Comparison of ENCODE assay signal across 8 cellular contexts in the genomic region with DNA sequence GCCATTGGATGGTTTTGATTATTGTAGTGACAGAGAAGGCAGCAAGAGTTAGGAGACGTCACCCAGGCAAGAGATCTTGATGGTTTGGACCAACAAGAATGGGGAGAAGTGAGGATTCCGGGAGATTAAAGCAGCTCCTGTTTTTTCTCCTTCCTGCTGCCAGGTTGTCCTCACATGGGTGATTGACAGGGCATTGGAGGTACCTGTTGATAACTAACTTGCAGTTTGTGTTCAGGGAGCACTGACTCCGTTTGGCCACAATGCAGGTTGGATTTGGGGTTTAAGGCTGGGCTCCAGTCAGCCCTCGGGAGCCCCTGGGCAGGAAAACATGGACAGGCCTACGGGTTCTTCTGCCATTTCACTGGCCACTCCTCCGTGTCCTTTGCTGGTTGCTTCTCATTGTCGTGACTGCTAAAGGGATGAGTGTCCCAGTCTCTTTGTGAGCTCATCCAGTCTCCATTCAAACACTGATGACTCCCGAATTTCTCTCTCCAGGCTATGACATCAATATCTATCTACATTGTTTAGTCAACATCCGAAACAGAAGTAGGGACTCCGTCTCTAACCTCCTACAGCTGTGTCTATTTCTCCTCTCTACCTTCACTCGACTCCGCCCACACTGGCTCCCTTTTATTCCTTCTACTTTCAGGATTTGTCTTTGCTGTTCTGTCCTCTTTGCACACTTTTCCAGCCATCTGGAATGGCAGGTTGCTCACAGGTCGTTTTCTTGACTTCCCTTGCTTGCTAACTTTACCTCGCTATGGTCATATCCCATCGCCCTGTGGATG. TPM values are rescaled to one million over a fixed set of nuclear protein-coding genes. Genes with fewer than 3 reads are reported as not detected.
DNase-seq lines count a peak whose midpoint lies in the region; ATAC-seq, FAIRE-seq and TF ChIP-seq lines count a peak whose summit lies in the region.

No MANE protein-coding gene starts in this region.

- no peaks in the 10 kb centered on the region for H3K9me3 ChIP-seq in Loucy (ENCODE audit: insufficient read depth, low read depth, low read length)

- H3K9me2 ChIP-seq in Loucy (replicated peaks; ENCODE audit: low read depth, low read length): no peaks in the 10 kb centered on the region

- DNase-seq in CD14-positive monocyte (ENCODE audit: low spot score) (no peak), choroid plexus epithelial cell (ENCODE audit: low read depth) (no peak), GM19239 (ENCODE audit: insufficient read length, low spot score) (no peak), dermis blood vessel endothelial cell (no peak), posterior cingulate gyrus (no peak), cerebellum (ENCODE audit: low spot score) (no peak)
- no peak for DNase-seq in natural killer cell treated with Interleukin-12 subunit alpha and Interleukin-12 subunit beta and Interleukin-15 and Interleukin-18, amount 100 ng/mL, for 72 hours (ENCODE audit: low spot score)

- intact Hi-C loops in CD14-positive monocyte (cut with micrococcal nuclease) (loop anchor here (2.0 to 5.0 kb wide), 3 partner anchors 17 to 32 kb away; a partner anchor contains a TSS), posterior cingulate gyrus (cut with DNase I) (loop anchor here (1.0 to 5.0 kb wide), 2 partner anchors 28 to 32 kb away; a partner anchor contains a TSS)

- TF ChIP-seq CTCF in CD14-positive monocyte (IDR thresholded peaks at IDR 0.05) (no peak), Loucy (conservative IDR thresholded peaks at IDR 0.05; ENCODE audit: low read length) (no peak), choroid plexus epithelial cell (conservative IDR thresholded peaks at IDR 0.05; ENCODE audit: low read depth, low read length) (no peak)

- peak overlapping the region; percentile 69 for H3K4me2 ChIP-seq in Loucy (ENCODE audit: low read depth, low read length, poor library complexity, severe bottlenecking)

- H3K27me3 Mint-ChIP-seq in CD14-positive monocyte (ENCODE audit: low read depth in 3 of 3): peaks cover 14 to 17% (median 14%) of the 10 kb centered on the region in 3 donors
- H3K27me3 Mint-ChIP-seq in natural killer cell treated with Interleukin-12 subunit alpha and Interleukin-12 subunit beta and Interleukin-15 and Interleukin-18, amount 100 ng/mL, for 72 hours: no peaks in the 10 kb centered on the region

- no peaks in the 10 kb centered on the region for H3K36me3 ChIP-seq in Loucy (ENCODE audit: insufficient read depth, low read length)

- peaks cover 4 to 11% (median 8%) of the 10 kb centered on the region in 7 donors for H3K9me3 Mint-ChIP-seq in CD14-positive monocyte
- peaks cover 3% of the 10 kb centered on the region for H3K9me3 Mint-ChIP-seq in natural killer cell treated with Interleukin-12 subunit alpha and Interleukin-12 subunit beta and Interleukin-15 and Interleukin-18, amount 100 ng/mL, for 72 hours

- peaks cover 8 to 9% of the 10 kb centered on the region in 2 donors for H3K36me3 Mint-ChIP-seq in CD14-positive monocyte
- peaks cover 6% of the 10 kb centered on the region for H3K36me3 Mint-ChIP-seq in natural killer cell treated with Interleukin-12 subunit alpha and Interleukin-12 subunit beta and Interleukin-15 and Interleukin-18, amount 100 ng/mL, for 72 hours

- no peak for ATAC-seq in natural killer cell treated with Interleukin-12 subunit alpha and Interleukin-12 subunit beta and Interleukin-15 and Interleukin-18, amount 100 ng/mL, for 72 hours

- peak overlapping the region in 6 of 7 donors; percentile 81 to 99 (median 92) for H3K27ac Mint-ChIP-seq in CD14-positive monocyte
- peak overlapping the region; percentile 75 to 81 for H3K27ac Mint-ChIP-seq in natural killer cell treated with Interleukin-12 subunit alpha and Interleukin-12 subunit beta and Interleukin-15 and Interleukin-18, amount 100 ng/mL, for 72 hours

- H3K4me3 ChIP-seq in Loucy (ENCODE audit: low read length, poor library complexity, severe bottlenecking): peak overlapping the region; percentile 99
- peak overlapping the region; percentile 93 for H3K4me3 ChIP-seq in choroid plexus epithelial cell (ENCODE audit: low read depth, low read length)

- peaks cover 49% of the 10 kb centered on the region for H3K4me1 Mint-ChIP-seq in CD14-positive monocyte
- peaks cover 32 to 33% of the 10 kb centered on the region in 2 donors for H3K4me1 Mint-ChIP-seq in natural killer cell treated with Interleukin-12 subunit alpha and Interleukin-12 subunit beta and Interleukin-15 and Interleukin-18, amount 100 ng/mL, for 72 hours (ENCODE audit: low read depth in 2 of 2)

- peaks cover 32% of the 10 kb centered on the region for H3K4me1 ChIP-seq in Loucy (ENCODE audit: insufficient read depth, low read length, poor library complexity, severe bottlenecking)

- FAIRE-seq in GM19239 (lab: Jason Lieb, UNC): no peak

- peak overlapping the region; percentile 88 to 92 for H3K4me3 Mint-ChIP-seq in CD14-positive monocyte
- peak overlapping the region; percentile 91 for H3K4me3 Mint-ChIP-seq in natural killer cell treated with Interleukin-12 subunit alpha and Interleukin-12 subunit beta and Interleukin-15 and Interleukin-18, amount 100 ng/mL, for 72 hours

- H4K20me1 ChIP-seq in Loucy (ENCODE audit: insufficient read depth, low read length, poor library complexity, severe bottlenecking): peaks cover 30% of the 10 kb centered on the region

- 0 out of 2 replicates have a peak, but pooled peaks cover 3% of the 10 kb centered on the region for H3F3A ChIP-seq in Loucy (ENCODE audit: low read depth)

- peak overlapping the region; percentile 90 for H3K9ac ChIP-seq in Loucy (ENCODE audit: low read depth, low read length, poor library complexity, severe bottlenecking)

- H2AFZ ChIP-seq in Loucy (ENCODE audit: low read length): no peak overlapping the region

- peaks cover 30% of the 10 kb centered on the region for H3K79me2 ChIP-seq in Loucy (ENCODE audit: insufficient read depth, low read length)

- no peaks in the 10 kb centered on the region for H3K27me3 ChIP-seq in Loucy (ENCODE audit: insufficient read depth, low read length, poor library complexity, severe bottlenecking)

RNA-seq across cellular contexts. Expression of a gene that starts 1.3 kb away (rescaled TPM):
- polyA plus RNA-seq in CD14-positive monocyte: 10 to 100 TPM; 18.3 to 31.2 TPM
- 10 to 100 TPM; 64.6 to 78.0 TPM for total RNA-seq in natural killer cell treated with Interleukin-12 subunit alpha and Interleukin-12 subunit beta and Interleukin-15 and Interleukin-18, amount 100 ng/mL, for 72 hours
- total RNA-seq in dermis blood vessel endothelial cell (57.2 and 72.9 TPM in 2 replicates), cerebellum (86.3 TPM)

RNA-seq across cellular contexts. Expression of a gene that starts 17.7 kb away (rescaled TPM):
- polyA plus RNA-seq in CD14-positive monocyte: 10 to 100 TPM; 23.0 to 30.2 TPM
- total RNA-seq in natural killer cell treated with Interleukin-12 subunit alpha and Interleukin-12 subunit beta and Interleukin-15 and Interleukin-18, amount 100 ng/mL, for 72 hours: 100 to 1,000 TPM; 146 to 205 TPM
- total RNA-seq in dermis blood vessel endothelial cell (44.3 and 60.4 TPM in 2 replicates), cerebellum (31.0 TPM)

RNA-seq across cellular contexts. Expression of a gene that starts 27.5 kb away (rescaled TPM):
- 1 to 10 TPM; 5.4 to 6.6 TPM for polyA plus RNA-seq in CD14-positive monocyte
- total RNA-seq in natural killer cell treated with Interleukin-12 subunit alpha and Interleukin-12 subunit beta and Interleukin-15 and Interleukin-18, amount 100 ng/mL, for 72 hours: 10 to 100 TPM; 16.8 to 32.1 TPM
- total RNA-seq in dermis blood vessel endothelial cell: 9.9 and 13.0 TPM in 2 replicates
- 4.2 TPM for total RNA-seq in cerebellum

RNA-seq across cellular contexts. Expression of a gene that starts 27.9 kb away (rescaled TPM):
- polyA plus RNA-seq in CD14-positive monocyte: 1 to 10 TPM; 3.1 to 4.5 TPM
- 10 to 100 TPM; 26.0 to 34.0 TPM for total RNA-seq in natural killer cell treated with Interleukin-12 subunit alpha and Interleukin-12 subunit beta and Interleukin-15 and Interleukin-18, amount 100 ng/mL, for 72 hours
- total RNA-seq in dermis blood vessel endothelial cell: 7.5 and 13.8 TPM in 2 replicates
- total RNA-seq in cerebellum: 9.5 TPM

RNA-seq across cellular contexts. Expression of a gene that starts 31.5 kb away (rescaled TPM):
- 10 to 100 TPM; 13.9 to 18.5 TPM for polyA plus RNA-seq in CD14-positive monocyte
- 10 to 100 TPM; 48.0 to 64.6 TPM for total RNA-seq in natural killer cell treated with Interleukin-12 subunit alpha and Interleukin-12 subunit beta and Interleukin-15 and Interleukin-18, amount 100 ng/mL, for 72 hours
- total RNA-seq in dermis blood vessel endothelial cell: 13.4 and 34.4 TPM in 2 replicates
- total RNA-seq in cerebellum: 21.6 TPM
